In genomic region chr2:61411109-61411508, GRCh38 we compare ENCODE assay signal across 22 cellular contexts. TPM values are rescaled to one million over a fixed set of nuclear protein-coding genes. Genes with fewer than 3 reads are reported as not detected.
DNase-seq lines count a peak whose midpoint lies in the region; ATAC-seq, FAIRE-seq and TF ChIP-seq lines count a peak whose summit lies in the region.
"Had no signal": no experiment of that assay in that cellular context is flagged by ENCODE, and none has a peak within 500 bp of the region (broad histone marks: within the 10 kb centered on the region; RNA-seq: fewer than 3 reads in every experiment).

No MANE protein-coding gene starts in this region.

- H3K4me3 Mint-ChIP-seq in CD4-positive, CD25-positive, alpha-beta regulatory T cell: no peak overlapping the region
- H3K4me3 Mint-ChIP-seq in activated T-helper 17 cell treated with anti-CD3 and anti-CD28 coated beads, Interleukin-2, amount 50 U/mL, for 72 hours: no peak overlapping the region
- H3K4me3 Mint-ChIP-seq: dendritic cell treated with granulocyte-macrophage colony-stimulating factor and Interleukin-4, amounts not matched to agents 40 ng/mL and 50 ng/mL, for 4 days; nephron had no signal

- H3K27ac ChIP-seq in CD4-positive, CD25-positive, alpha-beta regulatory T cell (ENCODE audit: insufficient read depth, low read length, poor library complexity, severe bottlenecking): no peak overlapping the region
- no peak overlapping the region for H3K27ac ChIP-seq in liver (ENCODE audit: low read depth in 1 of 2, low read length in 2 of 2)
- H3K27ac ChIP-seq: uterus had no signal

- H3K4me1 Mint-ChIP-seq in CD4-positive, CD25-positive, alpha-beta regulatory T cell: peaks cover 21 to 40% (median 26%) of the 10 kb centered on the region in 4 donors
- peaks cover 19% of the 10 kb centered on the region for H3K4me1 Mint-ChIP-seq in activated T-helper 17 cell treated with anti-CD3 and anti-CD28 coated beads, Interleukin-2, amount 50 U/mL, for 72 hours

- DNase-seq in CD4-positive, CD25-positive, alpha-beta regulatory T cell: no peak
- DNase-seq in H54 (ENCODE audit: insufficient read length, low spot score): no peak
- DNase-seq in NCI-H774 (lab: John Stamatoyannopoulos, UW): no peak
- no peak for DNase-seq in NAMALWA (ENCODE audit: low spot score)
- no peak for DNase-seq in NCI-H2227 treated with DMSO at 0.1 percent for 48 hours (lab: John Stamatoyannopoulos, UW)
- DNase-seq in NCI-H2227 (lab: John Stamatoyannopoulos, UW; ENCODE audit: unreplicated experiment): no peak
- DNase-seq: activated CD4-positive, alpha-beta T cell treated with anti-CD3 and anti-CD28 coated beads, Interleukin-2, amount 50 U/mL, for 1 hour; activated gamma-delta T cell; C1 segment of cervical spinal cord; KBM-7; kidney glomerular epithelial cell; NCI-H2171; NCI-H69; OCI-M1; posterior cingulate gyrus; SHP77 treated with DMSO at 0.1 percent for 48 hours; uterus had no signal

- peaks cover 17% of the 10 kb centered on the region for H3K36me3 ChIP-seq in CD4-positive, CD25-positive, alpha-beta regulatory T cell (ENCODE audit: control insufficient read depth, insufficient read depth, low read length)
- peaks cover 0 to 2% (median 0%) of the 10 kb centered on the region in 4 donors for H3K36me3 ChIP-seq in liver (ENCODE audit: control insufficient read depth in 4 of 4, insufficient read depth in 3 of 4, low read depth in 1 of 4, low read length in 3 of 4)
- H3K36me3 ChIP-seq: uterus had no signal

- no peak for TF ChIP-seq CTCF in liver (IDR thresholded peaks at IDR 0.05; ENCODE audit: low read depth, low read length, missing input control)

- no peak for ATAC-seq in CD4-positive, CD25-positive, alpha-beta regulatory T cell (ENCODE audit: low read depth in 2 of 2)
- ATAC-seq in activated T-helper 17 cell treated with anti-CD3 and anti-CD28 coated beads, Interleukin-2, amount 50 U/mL, for 72 hours (replicated peaks): no peak

- peaks cover 20% of the 10 kb centered on the region for H3K36me3 Mint-ChIP-seq in CD4-positive, CD25-positive, alpha-beta regulatory T cell
- peaks cover 55% of the 10 kb centered on the region for H3K36me3 Mint-ChIP-seq in activated T-helper 17 cell treated with anti-CD3 and anti-CD28 coated beads, Interleukin-2, amount 50 U/mL, for 72 hours (ENCODE audit: low read depth)

- no peaks in the 10 kb centered on the region for H3K9me3 ChIP-seq in CD4-positive, CD25-positive, alpha-beta regulatory T cell (ENCODE audit: control insufficient read depth in 2 of 2, low read length in 2 of 2)
- no peaks in the 10 kb centered on the region for H3K9me3 ChIP-seq in liver (ENCODE audit: control insufficient read depth in 4 of 4, low read length in 3 of 4)
- H3K9me3 ChIP-seq: uterus had no signal

- H3K9ac ChIP-seq in liver (ENCODE audit: low read depth in 1 of 2, low read length in 2 of 2): no peak overlapping the region

- H3K4me3 ChIP-seq in CD4-positive, CD25-positive, alpha-beta regulatory T cell (ENCODE audit: low read depth, low read length): no peak overlapping the region
- no peak overlapping the region for H3K4me3 ChIP-seq in liver (ENCODE audit: low read depth in 1 of 3, low read length in 3 of 3)
- H3K4me3 ChIP-seq: uterus had no signal

- no peaks in the 10 kb centered on the region for H3K27me3 Mint-ChIP-seq in CD4-positive, CD25-positive, alpha-beta regulatory T cell
- H3K27me3 Mint-ChIP-seq in activated T-helper 17 cell treated with anti-CD3 and anti-CD28 coated beads, Interleukin-2, amount 50 U/mL, for 72 hours: no peaks in the 10 kb centered on the region
- H3K27me3 Mint-ChIP-seq: dendritic cell treated with granulocyte-macrophage colony-stimulating factor and Interleukin-4, amounts not matched to agents 40 ng/mL and 50 ng/mL, for 4 days had no signal

- H3K4me1 ChIP-seq in CD4-positive, CD25-positive, alpha-beta regulatory T cell (ENCODE audit: control insufficient read depth, insufficient read depth, low read length, poor library complexity, severe bottlenecking): no peaks in the 10 kb centered on the region
- peaks cover 0 to 9% (median 0%) of the 10 kb centered on the region in 4 donors for H3K4me1 ChIP-seq in liver (ENCODE audit: control insufficient read depth in 4 of 4, insufficient read depth in 4 of 4, low read length in 3 of 4)

- WGBS in liver: 55% methylated on average over 5 of the region's 5 CpGs

- no peaks in the 10 kb centered on the region for H3K27me3 ChIP-seq in CD4-positive, CD25-positive, alpha-beta regulatory T cell (ENCODE audit: control insufficient read depth, insufficient read depth, low read length)
- H3K27me3 ChIP-seq in liver (ENCODE audit: control insufficient read depth in 4 of 4, insufficient read depth in 4 of 4, low read length in 3 of 4): no peaks in the 10 kb centered on the region
- H3K27me3 ChIP-seq: uterus had no signal

- H3K9me3 Mint-ChIP-seq in CD4-positive, CD25-positive, alpha-beta regulatory T cell: peaks cover 0 to 2% (median 0%) of the 10 kb centered on the region in 7 donors
- no peaks in the 10 kb centered on the region for H3K9me3 Mint-ChIP-seq in activated T-helper 17 cell treated with anti-CD3 and anti-CD28 coated beads, Interleukin-2, amount 50 U/mL, for 72 hours
- H3K9me3 Mint-ChIP-seq: dendritic cell treated with granulocyte-macrophage colony-stimulating factor and Interleukin-4, amounts not matched to agents 40 ng/mL and 50 ng/mL, for 4 days; nephron had no signal

- no peak for TF ChIP-seq RAD21 in liver (IDR thresholded peaks at IDR 0.05)

- H3K27ac Mint-ChIP-seq in CD4-positive, CD25-positive, alpha-beta regulatory T cell: peak overlapping the region; percentile 52 to 75 (median 67)
- H3K27ac Mint-ChIP-seq in activated T-helper 17 cell treated with anti-CD3 and anti-CD28 coated beads, Interleukin-2, amount 50 U/mL, for 72 hours: peak overlapping the region; percentile 59
- H3K27ac Mint-ChIP-seq: dendritic cell treated with granulocyte-macrophage colony-stimulating factor and Interleukin-4, amounts not matched to agents 40 ng/mL and 50 ng/mL, for 4 days had no signal

- TF ChIP-seq POLR2A in H54 (IDR thresholded peaks at IDR 0.05; ENCODE audit: low read depth, low read length): no peak

- FAIRE-seq in H54 (lab: Jason Lieb, UNC): peak; percentile 50
- FAIRE-seq: H1 had no signal

TF ChIP-seq in liver, 16 proteins besides CTCF, POLR2A, EP300 and RAD21:
- peak in 1 of 2 donors; percentile 16 for TF ChIP-seq JUND (IDR thresholded peaks at IDR 0.05)
- no peak for TF ChIP-seq REST (IDR thresholded peaks at IDR 0.05)
- TF ChIP-seq FOXA2 (IDR thresholded peaks at IDR 0.05): no peak
- peak; percentile 17 for TF ChIP-seq RXRA (IDR thresholded peaks at IDR 0.05)
- TF ChIP-seq GABPA (IDR thresholded peaks at IDR 0.05 in 1 of 2, conservative IDR thresholded peaks at IDR 0.05 in 1 of 2): no peak
- TF ChIP-seq NR2F2 (IDR thresholded peaks at IDR 0.05): peak; percentile 12
- no peak for TF ChIP-seq HNF4G (IDR thresholded peaks at IDR 0.05)
- peak; percentile 47 to 74 for TF ChIP-seq HNF4A (conservative IDR thresholded peaks at IDR 0.05)

RNA-seq across cellular contexts. Expression of gene USP34, which starts 59.8 kb away (rescaled TPM):
- total RNA-seq in CD4-positive, CD25-positive, alpha-beta regulatory T cell: 197 TPM
- polyA plus RNA-seq in CD4-positive, CD25-positive, alpha-beta regulatory T cell: 10 to 100 TPM; 16.6 to 20.9 (median 17.5) TPM
- 100 to 1,000 TPM in 1 of 2 donors, 10 to 100 TPM in 1; 98.5 to 121 TPM for total RNA-seq in activated T-helper 17 cell treated with anti-CD3 and anti-CD28 coated beads, Interleukin-2, amount 50 U/mL, for 72 hours
- 10 to 100 TPM; 65.9 to 82.7 TPM for total RNA-seq in liver
- 10 to 100 TPM; 13.4 to 36.4 TPM for polyA plus RNA-seq in liver
